18 cellular contexts compared by ENCODE assay signal in the genomic region with DNA sequence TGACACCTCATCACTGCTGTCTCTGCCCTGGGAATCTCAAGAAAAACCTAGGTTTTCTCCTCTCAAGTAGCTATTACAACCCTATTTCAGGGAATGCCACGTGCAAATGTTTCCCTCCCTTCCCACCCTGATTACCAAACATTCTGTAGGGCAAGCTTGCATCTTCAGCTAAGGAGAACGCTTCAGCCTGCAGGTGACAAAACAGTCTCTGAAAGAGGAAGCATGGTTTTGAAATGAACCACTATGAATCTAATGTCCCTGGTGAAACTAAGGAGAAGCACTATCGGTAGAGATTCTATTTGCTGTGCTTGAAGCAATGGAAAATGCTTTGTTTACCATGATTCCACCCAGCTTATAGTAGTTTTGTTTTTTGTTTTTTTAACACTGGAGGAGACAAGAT.
DNase-seq lines count a peak whose midpoint lies in the region; ATAC-seq lines count a peak whose summit lies in the region.
"Had no signal": no experiment of that assay in that cellular context is flagged by ENCODE, and none has a peak within 500 bp of the region (broad histone marks: within the 10 kb centered on the region; RNA-seq: fewer than 3 reads in every experiment).

No MANE protein-coding gene starts in this region.

- no peak overlapping the region for H3K4me3 Mint-ChIP-seq in effector memory CD8-positive, alpha-beta T cell
- H3K4me3 Mint-ChIP-seq: activated CD4-positive, alpha-beta T cell treated with anti-CD3 and anti-CD28 coated beads, Interleukin-2, amount 10 ng/mL, durations not matched to agents 24 days and 14 days; activated T-cell treated with anti-CD3 and anti-CD28 coated beads, Interleukin-2, amount 50 U/mL, for 24 hours had no signal

- ATAC-seq in effector memory CD8-positive, alpha-beta T cell (replicated peaks), result no peak
- ATAC-seq in HG03039 (IDR thresholded peaks at IDR 0.05; ENCODE audit: unreplicated experiment) (no peak), GM19324 (IDR thresholded peaks at IDR 0.05; ENCODE audit: low FRiP score, unreplicated experiment) (no peak)
- ATAC-seq: HCT116, Right ventricle myocardium inferior had no signal

- no peaks in the 10 kb centered on the region for H3K27me3 Mint-ChIP-seq in effector memory CD8-positive, alpha-beta T cell
- H3K27me3 Mint-ChIP-seq: activated CD4-positive, alpha-beta T cell treated with anti-CD3 and anti-CD28 coated beads, Interleukin-2, amount 10 ng/mL, durations not matched to agents 24 days and 14 days; activated T-cell treated with anti-CD3 and anti-CD28 coated beads, Interleukin-2, amount 50 U/mL, for 24 hours had no signal

- no peak overlapping the region for H3K4me3 ChIP-seq in stomach smooth muscle (ENCODE audit: low read length in 2 of 2)

- no peaks in the 10 kb centered on the region for H3K27me3 ChIP-seq in stomach smooth muscle (ENCODE audit: control insufficient read depth in 1 of 2, insufficient read depth in 2 of 2, low read length in 2 of 2)

- H3K9me3 ChIP-seq in stomach smooth muscle (ENCODE audit: control insufficient read depth in 2 of 2, low read length in 2 of 2), result no peaks in the 10 kb centered on the region

- peaks cover 0 to 2% of the 10 kb centered on the region in 2 donors for H3K4me1 Mint-ChIP-seq in effector memory CD8-positive, alpha-beta T cell (ENCODE audit: low read depth in 2 of 2)

- H3K36me3 Mint-ChIP-seq in effector memory CD8-positive, alpha-beta T cell (ENCODE audit: insufficient read depth), result peaks cover 24% of the 10 kb centered on the region

- no peak overlapping the region for H3K9ac ChIP-seq in stomach smooth muscle (ENCODE audit: low read length in 2 of 2)
- H3K9ac ChIP-seq: KMS-11 had no signal

- peak overlapping the region; percentile 49 to 66 for H3K27ac Mint-ChIP-seq in effector memory CD8-positive, alpha-beta T cell
- H3K27ac Mint-ChIP-seq: activated CD4-positive, alpha-beta T cell treated with anti-CD3 and anti-CD28 coated beads, Interleukin-2, amount 10 ng/mL, durations not matched to agents 24 days and 14 days; activated T-cell treated with anti-CD3 and anti-CD28 coated beads, Interleukin-2, amount 50 U/mL, for 24 hours had no signal

- H3K36me3 ChIP-seq in stomach smooth muscle (ENCODE audit: control insufficient read depth in 2 of 2, insufficient read depth in 2 of 2, low read length in 2 of 2), result no peaks in the 10 kb centered on the region

- peak overlapping the region; percentile 75 for H3K27ac ChIP-seq in stomach smooth muscle (ENCODE audit: low read length)
- H3K27ac ChIP-seq: epithelial cell of prostate, KMS-11 had no signal

- H3K9me3 Mint-ChIP-seq in effector memory CD8-positive, alpha-beta T cell, result no peaks in the 10 kb centered on the region
- H3K9me3 Mint-ChIP-seq: activated CD4-positive, alpha-beta T cell treated with anti-CD3 and anti-CD28 coated beads, Interleukin-2, amount 10 ng/mL, durations not matched to agents 24 days and 14 days; activated T-cell treated with anti-CD3 and anti-CD28 coated beads, Interleukin-2, amount 50 U/mL, for 24 hours had no signal

- DNase-seq in NCI-H510A treated with DMSO at 0.1 percent for 48 hours (lab: John Stamatoyannopoulos, UW), result peak; percentile 30
- DNase-seq in NCI-H510A (lab: John Stamatoyannopoulos, UW), result no peak
- peak; percentile 86 for DNase-seq in MV-4-11 (lab: John Stamatoyannopoulos, UW)
- no peak for DNase-seq in effector memory CD8-positive, alpha-beta T cell
- no peak for DNase-seq in medulla oblongata (ENCODE audit: extremely low spot score)
- DNase-seq: 8988T; activated CD4-positive, alpha-beta T cell treated with anti-CD3 and anti-CD28 coated beads, Interleukin-2, amount 10 ng/mL, durations not matched to agents 24 days and 14 days; activated T-cell treated with anti-CD3 and anti-CD28 coated beads, Interleukin-2, amount 50 U/mL, for 24 hours; midbrain; NCI-H187; trophoblast cell had no signal

- H3K4me1 ChIP-seq in stomach smooth muscle (ENCODE audit: control insufficient read depth, insufficient read depth, low read length), result peaks cover 24% of the 10 kb centered on the region

Comparison
In these comparisons a context has a peak if more than half of its experiments do, and no peak if none do; other contexts are left out.
1. DNase-seq: peak in NCI-H510A treated with DMSO at 0.1 percent for 48 hours (single experiment) and MV-4-11 (single experiment); none in NCI-H510A (single experiment), effector memory CD8-positive, alpha-beta T cell (0 of 3) and medulla oblongata (single experiment).